Comparison of ENCODE assay signal across 21 cellular contexts in genomic region chr20:4289875-4290274, GRCh38. TPM values are rescaled to one million over a fixed set of nuclear protein-coding genes. Genes with fewer than 3 reads are reported as not detected.
DNase-seq lines count a peak whose midpoint lies in the region; ATAC-seq and TF ChIP-seq lines count a peak whose summit lies in the region.
"Had no signal": no experiment of that assay in that cellular context is flagged by ENCODE, and none has a peak within 500 bp of the region (broad histone marks: within the 10 kb centered on the region; RNA-seq: fewer than 3 reads in every experiment).

No MANE protein-coding gene starts in this region.

- H3K27ac ChIP-seq in SK-N-SH (ENCODE audit: low read depth in 2 of 2, low read length in 1 of 2) (no peak overlapping the region), osteoblast (ENCODE audit: low read depth, low read length) (no peak overlapping the region), caudate nucleus (ENCODE audit: low read depth, low read length) (no peak overlapping the region)
- H3K27ac ChIP-seq: thoracic aorta had no signal

- no peak overlapping the region for H3K27ac Mint-ChIP-seq in HFFc6
- H3K27ac Mint-ChIP-seq: immature natural killer cell, T-helper 17 cell had no signal

- no peaks in the 10 kb centered on the region for H3F3A ChIP-seq in SK-N-SH (replicated peaks; ENCODE audit: insufficient read depth)

- no peak for TF ChIP-seq RAD21 in SK-N-SH (IDR thresholded peaks at IDR 0.05; ENCODE audit: low read length)

- TF ChIP-seq CTCF in SK-N-SH (IDR thresholded peaks at IDR 0.05) (peak; percentile 42), HFFc6 (IDR thresholded peaks at IDR 0.05) (peak; percentile 57), osteoblast (IDR thresholded peaks at IDR 0.05; ENCODE audit: extremely low read depth, low read depth, low read length) (peak; percentile 30)

- peaks cover 10% of the 10 kb centered on the region for H3K36me3 Mint-ChIP-seq in HFFc6 (ENCODE audit: low read depth)
- H3K36me3 Mint-ChIP-seq: immature natural killer cell had no signal

- H3K27me3 ChIP-seq in SK-N-SH (ENCODE audit: insufficient read depth) (no peaks in the 10 kb centered on the region), osteoblast (ENCODE audit: insufficient read depth, low read length) (peaks cover 2% of the 10 kb centered on the region)

- no peak overlapping the region for H3K4me3 ChIP-seq in SK-N-SH (ENCODE audit: low read depth in 2 of 2, low read length in 1 of 2)
- H3K4me3 ChIP-seq in osteoblast (ENCODE audit: insufficient read depth, low read length), result no peak overlapping the region
- H3K4me3 ChIP-seq: thoracic aorta had no signal

- H3K9me3 ChIP-seq in SK-N-SH, result no peaks in the 10 kb centered on the region
- H3K9me3 ChIP-seq in osteoblast (ENCODE audit: low read depth, low read length), result no peaks in the 10 kb centered on the region
- H3K9me3 ChIP-seq: thoracic aorta had no signal

- no peaks in the 10 kb centered on the region for H4K20me1 ChIP-seq in SK-N-SH (ENCODE audit: insufficient read depth)
- H4K20me1 ChIP-seq in osteoblast (ENCODE audit: insufficient read depth, low read length), result no peaks in the 10 kb centered on the region

- ATAC-seq in SK-N-SH treated with all-trans-retinoic acid at 6 μM for 48 hours, result no peak
- no peak for ATAC-seq in GM18861 (IDR thresholded peaks at IDR 0.05; ENCODE audit: unreplicated experiment)
- ATAC-seq: T-helper 17 cell had no signal

- H2AFZ ChIP-seq in SK-N-SH (ENCODE audit: low read depth) (no peak overlapping the region), osteoblast (ENCODE audit: low read length) (no peak overlapping the region)

- TF ChIP-seq EP300 in SK-N-SH (IDR thresholded peaks at IDR 0.05; ENCODE audit: borderline replicate concordance in 1 of 2, low read depth in 1 of 2, low read length in 1 of 2), result no peak

- 0 out of 2 replicates have a peak, but pooled peaks cover 6% of the 10 kb centered on the region for H3K4me1 Mint-ChIP-seq in HFFc6 (ENCODE audit: low read depth)
- H3K4me1 Mint-ChIP-seq: immature natural killer cell, T-helper 17 cell had no signal

- no peaks in the 10 kb centered on the region for H3K4me1 ChIP-seq in SK-N-SH (ENCODE audit: control insufficient read depth in 1 of 2, insufficient read depth in 2 of 2, low read depth in 1 of 2, low read length in 1 of 2)
- no peaks in the 10 kb centered on the region for H3K4me1 ChIP-seq in osteoblast (ENCODE audit: insufficient read depth, low read length)

- H3K9ac ChIP-seq in SK-N-SH, result no peak overlapping the region

- no peak overlapping the region for H3K4me3 Mint-ChIP-seq in HFFc6
- H3K4me3 Mint-ChIP-seq: immature natural killer cell, T-helper 17 cell had no signal

- H3K27me3 Mint-ChIP-seq in HFFc6 (ENCODE audit: insufficient read depth), result peaks cover 3% of the 10 kb centered on the region; the same call in 1 of the 2 replicates

- H3K79me2 ChIP-seq in SK-N-SH (ENCODE audit: insufficient read depth) (no peaks in the 10 kb centered on the region), osteoblast (ENCODE audit: insufficient read depth, low read length) (no peaks in the 10 kb centered on the region)

- POLR2A ChIA-PET in SK-N-SH (lab: Yijun Ruan, JAX), result no interaction called here

- H3K36me3 ChIP-seq in SK-N-SH (replicated peaks in 1 of 2; ENCODE audit: control insufficient read depth in 1 of 2, insufficient read depth in 2 of 2, low read length in 1 of 2) (no peaks in the 10 kb centered on the region), osteoblast (ENCODE audit: insufficient read depth, low read length) (no peaks in the 10 kb centered on the region)
- H3K36me3 ChIP-seq: thoracic aorta had no signal

- H3K9me3 Mint-ChIP-seq in HFFc6, result peaks cover 8% of the 10 kb centered on the region; the same call in 1 of the 2 replicates

- CTCF ChIA-PET in SK-N-SH (lab: Yijun Ruan, JAX), result interaction anchor here (0.9 kb wide), 1 partner anchor 50 kb away, joined by 3 read pairs; no protein-coding TSS in a partner anchor

- WGBS in SK-N-SH (ENCODE audit: low lambda C conversion rate), result 42% methylated on average over 7 of the region's 7 CpGs

- H3K4me2 ChIP-seq in SK-N-SH, result no peak overlapping the region
- H3K4me2 ChIP-seq in osteoblast (ENCODE audit: insufficient read depth, low read length), result no peak overlapping the region

- H3K9me2 ChIP-seq in SK-N-SH, result no peaks in the 10 kb centered on the region

- no peak for DNase-seq in SK-N-SH
- no peak for DNase-seq in HFFc6
- DNase-seq in RPMI8226, result peak; percentile 34
- no peak for DNase-seq in osteoblast (ENCODE audit: insufficient read length, low spot score, missing footprints)
- no peak for DNase-seq in cerebellum (ENCODE audit: low spot score)
- DNase-seq in caudate nucleus (lab: John Stamatoyannopoulos, UW), result no peak
- DNase-seq: activated CD4-positive, alpha-beta T cell treated with anti-CD3 and anti-CD28 coated beads for 1 hour; activated naive CD4-positive, alpha-beta T cell treated with anti-CD3 and anti-CD28 coated beads, Interleukin-2, amount 50 U/mL, for 16 hours; Calu3; HCEC 1CT; immature natural killer cell; KBM-7; NCI-H1694 treated with DMSO at 0.1 percent for 48 hours; NCI-H524 treated with DMSO at 0.1 percent for 48 hours; stimulated activated CD4-positive, alpha-beta T cell treated with anti-CD3 and anti-CD28 coated beads, Interleukin-1b, Interleukin-23, amount 100 ng/mL, for 48 hours; T-helper 17 cell had no signal

TF ChIP-seq in SK-N-SH, 30 proteins besides CTCF, POLR2A, EP300 and RAD21:
- no peak for TF ChIP-seq TAF1 (IDR thresholded peaks at IDR 0.05; ENCODE audit: borderline replicate concordance, low read depth, low read length)
- TF ChIP-seq SMC3 (IDR thresholded peaks at IDR 0.05; ENCODE audit: low read depth, low read length), result 0 out of 2 replicates have a peak, but pooled peaks have one; percentile 8

TF ChIP-seq in SK-N-SH treated with all-trans-retinoic acid at 6 μM for 48 hours, 23 proteins besides CTCF, POLR2A, EP300 and RAD21:
- TF ChIP-seq CSDC2 (CRISPR knock-in tag; IDR thresholded peaks at IDR 0.05), result no peak
- no peak for TF ChIP-seq RARB (CRISPR knock-in tag; IDR thresholded peaks at IDR 0.05)
- no peak for TF ChIP-seq TCF4 (CRISPR knock-in tag; IDR thresholded peaks at IDR 0.05; ENCODE audit: borderline replicate concordance)
- TF ChIP-seq ARNTL (CRISPR knock-in tag; IDR thresholded peaks at IDR 0.05; ENCODE audit: borderline replicate concordance, low read depth), result no peak
- no peak for TF ChIP-seq ZFP3 (CRISPR knock-in tag; IDR thresholded peaks at IDR 0.05)
- no peak for TF ChIP-seq BACH2 (CRISPR knock-in tag; IDR thresholded peaks at IDR 0.05; ENCODE audit: borderline replicate concordance)
- TF ChIP-seq GLIS3 (CRISPR knock-in tag; IDR thresholded peaks at IDR 0.05), result no peak

RNA-seq across cellular contexts. Expression of gene ADRA1D, which starts 40.8 kb away (rescaled TPM):
- polyA plus RNA-seq in SK-N-SH (2012; rRNA removed), result 1.0 and 1.5 TPM in 2 replicates
- polyA plus RNA-seq in SK-N-SH (2012; cell fraction: cytosol; rRNA removed), result 0.26 and 0.85 TPM in 2 replicates
- polyA plus RNA-seq in SK-N-SH (2012; cell fraction: nucleus; rRNA removed), result 1.2 and 1.3 TPM in 2 replicates
- total RNA-seq in HFFc6 (2021; fragmentation: NEBNext Ultra II Directional; extraction: Animal tissue kit (Norgen Biotek cat#: 25700)), result 10 to 100 TPM; 20.8 to 39.8 (median 32.3) TPM
- total RNA-seq in osteoblast (not detected in 2 replicates), cerebellum (1.1 TPM)
- total RNA-seq: bronchial epithelial cell, Calu3, T-helper 17 cell had no signal
- polyA plus RNA-seq: immature natural killer cell, neural cell had no signal

Comparison
In these comparisons a context has a peak if more than half of its experiments do, and no peak if none do; other contexts are left out.
1. RNA of gene ADRA1D, which starts 40.8 kb away (total RNA-seq): 20.8 to 39.8 TPM in HFFc6; 1.1 TPM in cerebellum (single experiment) and not detected in osteoblast; every median in the first group is over 10 times any median in the second.
2. Peak in every context shown above with its lines, with median percentiles within 50 percentile points of each other: CTCF ChIP-seq.